Comparison of ENCODE assay signal across 11 cellular contexts in genomic region chr15:48722764-48723661, GRCh38.
DNase-seq lines count a peak whose midpoint lies in the region; ATAC-seq and TF ChIP-seq lines count a peak whose summit lies in the region.
"Had no signal": no experiment of that assay in that cellular context is flagged by ENCODE, and none has a peak within 500 bp of the region (broad histone marks: within the 10 kb centered on the region; RNA-seq: fewer than 3 reads in every experiment).

No MANE protein-coding gene starts in this region.

- H3K79me2 ChIP-seq in HCT116 (ENCODE audit: insufficient read depth, low read length): no peaks in the 10 kb centered on the region
- no peaks in the 10 kb centered on the region for H3K79me2 ChIP-seq in SK-N-SH (ENCODE audit: insufficient read depth)

- WGBS in SK-N-SH (ENCODE audit: low lambda C conversion rate): 47% methylated on average over 5 of the region's 5 CpGs

- CTCF ChIA-PET in HCT116 (lab: Charles Lee) (no interaction called here), SK-N-SH (lab: Yijun Ruan, JAX) (no interaction called here)

- H3K4me2 ChIP-seq in HCT116 (ENCODE audit: low read length): peak overlapping the region; percentile 21
- peak overlapping the region; percentile 15; the same call in 1 of the 2 replicates for H3K4me2 ChIP-seq in SK-N-SH

- H3K9ac ChIP-seq in HCT116 (ENCODE audit: low read length) (no peak overlapping the region), SK-N-SH (no peak overlapping the region)

- peaks cover 27% of the 10 kb centered on the region for H3F3A ChIP-seq in SK-N-SH (replicated peaks; ENCODE audit: insufficient read depth)

- peak; percentile 62 for DNase-seq in HCT116 (ENCODE audit: low read depth, low spot score)
- DNase-seq in SK-N-SH: no peak
- DNase-seq in fibroblast of gingiva (ENCODE audit: low read depth): peak; percentile 65
- peak; percentile 48 for DNase-seq in retinal pigment epithelial cell (ENCODE audit: low read depth)
- no peak for DNase-seq in substantia nigra (lab: John Stamatoyannopoulos, UW)
- DNase-seq in NCI-H774 (lab: John Stamatoyannopoulos, UW): no peak
- DNase-seq: GDM1; hippocampal formation; naive thymus-derived CD4-positive, alpha-beta T cell had no signal

- TF ChIP-seq EP300 in SK-N-SH (IDR thresholded peaks at IDR 0.05; ENCODE audit: borderline replicate concordance in 1 of 2, low read depth in 1 of 2, low read length in 1 of 2): peak in 1 of 2 experiments; percentile 59; a peak in 1 of 4 replicates

- POLR2A ChIA-PET in HCT116 (lab: Charles Lee) (no interaction called here), SK-N-SH (lab: Yijun Ruan, JAX) (no interaction called here)

- H3K4me3 ChIP-seq in HCT116 (replicated peaks in 1 of 2; ENCODE audit: low read depth in 1 of 2, low read length in 2 of 2) (no peak overlapping the region), SK-N-SH (ENCODE audit: low read depth in 2 of 2, low read length in 1 of 2) (no peak overlapping the region), retinal pigment epithelial cell (ENCODE audit: low read length) (no peak overlapping the region)
- H3K4me3 ChIP-seq: SK-N-MC had no signal

- H3K36me3 ChIP-seq in HCT116 (ENCODE audit: control insufficient read depth in 1 of 2, insufficient read depth in 2 of 2, low read length in 2 of 2) (no peaks in the 10 kb centered on the region), SK-N-SH (replicated peaks in 1 of 2; ENCODE audit: control insufficient read depth in 1 of 2, insufficient read depth in 2 of 2, low read length in 1 of 2) (peaks cover 0 to 2% of the 10 kb centered on the region in 2 experiments)

- TF ChIP-seq RAD21 in HCT116 (IDR thresholded peaks at IDR 0.05; ENCODE audit: low read depth): no peak
- no peak for TF ChIP-seq RAD21 in SK-N-SH (IDR thresholded peaks at IDR 0.05; ENCODE audit: low read length)

- no peak overlapping the region for H2AFZ ChIP-seq in HCT116 (ENCODE audit: low read depth, low read length, poor library complexity, severe bottlenecking)
- H2AFZ ChIP-seq in SK-N-SH (ENCODE audit: low read depth): no peak overlapping the region

- H4K20me1 ChIP-seq in HCT116 (ENCODE audit: insufficient read depth): no peaks in the 10 kb centered on the region
- H4K20me1 ChIP-seq in SK-N-SH (ENCODE audit: insufficient read depth): no peaks in the 10 kb centered on the region

- H3K4me1 ChIP-seq in HCT116 (ENCODE audit: control insufficient read depth in 1 of 2, insufficient read depth in 2 of 2, low read length in 2 of 2) (peaks cover 0 to 15% of the 10 kb centered on the region in 2 experiments; a peak in 2 of 4 replicates), SK-N-SH (ENCODE audit: control insufficient read depth in 1 of 2, insufficient read depth in 2 of 2, low read depth in 1 of 2, low read length in 1 of 2) (peaks cover 0 to 17% of the 10 kb centered on the region in 2 experiments; a peak in 2 of 4 replicates)

- peak; percentile 80 for ATAC-seq in HCT116
- ATAC-seq in GM21367 (IDR thresholded peaks at IDR 0.05; ENCODE audit: unreplicated experiment): no peak
- ATAC-seq: naive thymus-derived CD4-positive, alpha-beta T cell had no signal

- intact Hi-C loops in HCT116 (cut with micrococcal nuclease): no loop called here

- RAD21 ChIA-PET in HCT116 (lab: Charles Lee; ENCODE audit: low non-redundant PET in 1 of 2, low total read pairs in 2 of 2, uncharacterized antibody in 2 of 2, unreplicated experiment in 2 of 2): no interaction called here

- no peaks in the 10 kb centered on the region for H3K27me3 ChIP-seq in HCT116 (ENCODE audit: insufficient read depth, low read length)
- no peaks in the 10 kb centered on the region for H3K27me3 ChIP-seq in SK-N-SH (ENCODE audit: insufficient read depth)

- TF ChIP-seq POLR2A in HCT116 (IDR thresholded peaks at IDR 0.05; ENCODE audit: borderline replicate concordance, extremely low read depth, insufficient read depth, insufficient read length): no peak

- BruUV-seq in HCT116 (replicated peaks; lab: Mats Ljungman, UMichigan): no TSS peak

- no peak overlapping the region for H3K27ac ChIP-seq in HCT116 (ENCODE audit: low read depth, low read length)
- H3K27ac ChIP-seq in SK-N-SH (ENCODE audit: low read depth in 2 of 2, low read length in 1 of 2): peak overlapping the region in 1 of 2 experiments; percentile 17; a peak in 1 of 4 replicates
- no peak overlapping the region for H3K27ac ChIP-seq in substantia nigra (ENCODE audit: low read depth, low read length, poor library complexity, severe bottlenecking)
- H3K27ac ChIP-seq: SK-N-MC had no signal

- H3K9me3 ChIP-seq in HCT116 (ENCODE audit: control insufficient read depth in 1 of 2, insufficient read depth in 1 of 2, low read depth in 1 of 2, low read length in 2 of 2) (no peaks in the 10 kb centered on the region), SK-N-SH (no peaks in the 10 kb centered on the region)

- TF ChIP-seq CTCF in HCT116 (IDR thresholded peaks at IDR 0.05 in 2 of 3, conservative IDR thresholded peaks at IDR 0.05 in 1 of 3; ENCODE audit: borderline replicate concordance in 1 of 3, insufficient read depth in 1 of 3, low read depth in 2 of 3, low read length in 2 of 3) (no peak), SK-N-SH (IDR thresholded peaks at IDR 0.05) (no peak), retinal pigment epithelial cell (conservative IDR thresholded peaks at IDR 0.05; ENCODE audit: low read depth, low read length) (no peak)

- H3K9me2 ChIP-seq in HCT116 (ENCODE audit: insufficient read depth): no peaks in the 10 kb centered on the region
- H3K9me2 ChIP-seq in SK-N-SH: no peaks in the 10 kb centered on the region

TF ChIP-seq in HCT116, 20 proteins besides CTCF, POLR2A, EP300 and RAD21 (continues in another document):
- TF ChIP-seq JUND (IDR thresholded peaks at IDR 0.05) (peak; percentile 46; the same call in 1 of the 2 replicates), ATF3 (IDR thresholded peaks at IDR 0.05) (no peak), ZFX (IDR thresholded peaks at IDR 0.05) (no peak), SP1 (IDR thresholded peaks at IDR 0.05; ENCODE audit: low read depth) (peak; percentile 27; the same call in 1 of the 2 replicates), SRF (IDR thresholded peaks at IDR 0.05; ENCODE audit: low read depth) (peak; percentile 97), FOSL1 (IDR thresholded peaks at IDR 0.05; ENCODE audit: low read depth) (peak; percentile 58; the same call in 1 of the 2 replicates), CBX3 (IDR thresholded peaks at IDR 0.05; ENCODE audit: low read depth) (peak; percentile 35; the same call in 1 of the 2 replicates), ELF1 (IDR thresholded peaks at IDR 0.05; ENCODE audit: borderline replicate concordance, low read depth) (no peak)
- TF ChIP-seq, protein P1, sequence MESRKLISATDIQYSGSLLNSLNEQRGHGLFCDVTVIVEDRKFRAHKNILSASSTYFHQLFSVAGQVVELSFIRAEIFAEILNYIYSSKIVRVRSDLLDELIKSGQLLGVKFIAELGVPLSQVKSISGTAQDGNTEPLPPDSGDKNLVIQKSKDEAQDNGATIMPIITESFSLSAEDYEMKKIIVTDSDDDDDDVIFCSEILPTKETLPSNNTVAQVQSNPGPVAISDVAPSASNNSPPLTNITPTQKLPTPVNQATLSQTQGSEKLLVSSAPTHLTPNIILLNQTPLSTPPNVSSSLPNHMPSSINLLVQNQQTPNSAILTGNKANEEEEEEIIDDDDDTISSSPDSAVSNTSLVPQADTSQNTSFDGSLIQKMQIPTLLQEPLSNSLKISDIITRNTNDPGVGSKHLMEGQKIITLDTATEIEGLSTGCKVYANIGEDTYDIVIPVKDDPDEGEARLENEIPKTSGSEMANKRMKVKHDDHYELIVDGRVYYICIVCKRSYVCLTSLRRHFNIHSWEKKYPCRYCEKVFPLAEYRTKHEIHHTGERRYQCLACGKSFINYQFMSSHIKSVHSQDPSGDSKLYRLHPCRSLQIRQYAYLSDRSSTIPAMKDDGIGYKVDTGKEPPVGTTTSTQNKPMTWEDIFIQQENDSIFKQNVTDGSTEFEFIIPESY (IDR thresholded peaks at IDR 0.05; ENCODE audit: extremely low read depth, insufficient replicate concordance, low read length): no peak

TF ChIP-seq in SK-N-SH, 30 proteins besides CTCF, POLR2A, EP300 and RAD21:
- TF ChIP-seq SMC3 (IDR thresholded peaks at IDR 0.05; ENCODE audit: low read depth, low read length) (no peak), YY1 (IDR thresholded peaks at IDR 0.05; ENCODE audit: low read depth) (no peak), JUND (IDR thresholded peaks at IDR 0.05) (peak; percentile 75), FOSL2 (IDR thresholded peaks at IDR 0.05; ENCODE audit: borderline replicate concordance, low read depth) (peak; percentile 85), TCF12 (IDR thresholded peaks at IDR 0.05) (peak; percentile 71), RXRA (IDR thresholded peaks at IDR 0.05; ENCODE audit: borderline replicate concordance, low read depth) (peak; percentile 40; the same call in 1 of the 2 replicates), NFIC (IDR thresholded peaks at IDR 0.05; ENCODE audit: borderline replicate concordance) (peak; percentile 39), ELF1 (IDR thresholded peaks at IDR 0.05) (peak; percentile 24; the same call in 1 of the 2 replicates), PBX3 (IDR thresholded peaks at IDR 0.05) (peak; percentile 51; the same call in 1 of the 2 replicates)
- TF ChIP-seq, protein P1 (IDR thresholded peaks at IDR 0.05; ENCODE audit: borderline replicate concordance, low read depth): peak; percentile 27; the same call in 1 of the 2 replicates

Comparison
In these comparisons a context has a peak if more than half of its experiments do, and no peak if none do; other contexts are left out.
1. DNase-seq: peak in HCT116 (single experiment), fibroblast of gingiva (single experiment) and retinal pigment epithelial cell (single experiment); none in SK-N-SH (single experiment), substantia nigra (0 of 49) and NCI-H774 (single experiment).